Comparison of ENCODE assay signal across 15 cellular contexts in the genomic region with DNA sequence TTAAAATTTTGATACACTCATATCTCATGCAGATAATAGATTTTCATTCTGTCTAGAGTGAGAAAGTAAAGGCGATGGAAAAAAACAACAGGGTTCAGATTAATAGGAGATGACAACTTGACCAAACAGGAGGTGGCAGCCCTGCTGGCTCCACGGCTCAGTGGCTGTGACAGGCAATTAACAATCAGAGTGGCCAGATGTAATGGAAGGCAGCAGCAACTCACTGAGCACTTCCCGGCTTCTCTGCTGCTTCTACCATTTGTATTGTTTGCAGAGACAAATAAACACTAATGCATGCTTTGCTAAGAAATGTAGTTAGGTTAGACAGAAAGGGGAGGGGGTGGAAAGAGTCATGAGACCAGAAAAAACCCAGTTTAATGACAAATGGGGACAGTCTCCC.
DNase-seq lines count a peak whose midpoint lies in the region; ATAC-seq and TF ChIP-seq lines count a peak whose summit lies in the region.
"Had no signal": no experiment of that assay in that cellular context is flagged by ENCODE, and none has a peak within 500 bp of the region (broad histone marks: within the 10 kb centered on the region; RNA-seq: fewer than 3 reads in every experiment).

No MANE protein-coding gene starts in this region.

- no peak overlapping the region for H3K4me3 Mint-ChIP-seq in osteocyte (ENCODE audit: unreplicated experiment)
- no peak overlapping the region for H3K4me3 Mint-ChIP-seq in stimulated activated naive CD8-positive, alpha-beta T cell treated with anti-CD3 and anti-CD28 coated beads, Interleukin-15, amount 100 ng/mL, for 72 hours
- H3K4me3 Mint-ChIP-seq: memory B cell had no signal

- ATAC-seq in GM18498 (IDR thresholded peaks at IDR 0.05; ENCODE audit: unreplicated experiment) (peak; percentile 51), GM18505 (IDR thresholded peaks at IDR 0.05; ENCODE audit: unreplicated experiment) (no peak)
- ATAC-seq in stimulated activated naive CD8-positive, alpha-beta T cell treated with anti-CD3 and anti-CD28 coated beads, Interleukin-15, amount 100 ng/mL, for 72 hours, result no peak
- ATAC-seq: sciatic nerve had no signal

- H3K4me1 Mint-ChIP-seq in osteocyte (ENCODE audit: unreplicated experiment), result no peaks in the 10 kb centered on the region
- H3K4me1 Mint-ChIP-seq in stimulated activated naive CD8-positive, alpha-beta T cell treated with anti-CD3 and anti-CD28 coated beads, Interleukin-15, amount 100 ng/mL, for 72 hours, result no peaks in the 10 kb centered on the region
- H3K4me1 Mint-ChIP-seq: memory B cell had no signal

- no peaks in the 10 kb centered on the region for H3K36me3 ChIP-seq in mesodermal cell (ENCODE audit: control insufficient read depth, insufficient read depth, low read length)
- H3K36me3 ChIP-seq: BLaER1 treated with 17β-estradiol and CSF1 and Interleukin-3, amounts not matched to agents 10 nM and 100 nM; transverse colon had no signal

- H3K9me3 Mint-ChIP-seq in osteocyte (ENCODE audit: unreplicated experiment), result peaks cover 15% of the 10 kb centered on the region
- H3K9me3 Mint-ChIP-seq in stimulated activated naive CD8-positive, alpha-beta T cell treated with anti-CD3 and anti-CD28 coated beads, Interleukin-15, amount 100 ng/mL, for 72 hours, result peaks cover 15 to 18% of the 10 kb centered on the region in 2 donors

- 5 to 20% methylated on average over 2 of the region's 3 CpGs for WGBS in mesodermal cell (ENCODE audit: insufficient coverage in 2 of 2), 2 experiments

- no peaks in the 10 kb centered on the region for H3K27me3 Mint-ChIP-seq in osteocyte (ENCODE audit: unreplicated experiment)
- H3K27me3 Mint-ChIP-seq in stimulated activated naive CD8-positive, alpha-beta T cell treated with anti-CD3 and anti-CD28 coated beads, Interleukin-15, amount 100 ng/mL, for 72 hours, result no peaks in the 10 kb centered on the region
- H3K27me3 Mint-ChIP-seq: memory B cell had no signal

- no peak for TF ChIP-seq CTCF in osteocyte (IDR thresholded peaks at IDR 0.05)

- no peak overlapping the region for H3K27ac Mint-ChIP-seq in osteocyte (ENCODE audit: unreplicated experiment)
- H3K27ac Mint-ChIP-seq in stimulated activated naive CD8-positive, alpha-beta T cell treated with anti-CD3 and anti-CD28 coated beads, Interleukin-15, amount 100 ng/mL, for 72 hours, result no peak overlapping the region
- H3K27ac Mint-ChIP-seq: memory B cell had no signal

- H3K9me3 ChIP-seq in mesodermal cell (ENCODE audit: control insufficient read depth, low read length), result peaks cover 2% of the 10 kb centered on the region
- H3K9me3 ChIP-seq: transverse colon had no signal

- peaks cover 2% of the 10 kb centered on the region for H3K36me3 Mint-ChIP-seq in osteocyte (ENCODE audit: unreplicated experiment)
- H3K36me3 Mint-ChIP-seq: memory B cell had no signal

- H3K4me3 ChIP-seq in mesodermal cell (ENCODE audit: extremely low read depth, insufficient read depth, low read length, poor library complexity, severe bottlenecking), result no peak overlapping the region
- H3K4me3 ChIP-seq: BLaER1 treated with 17β-estradiol and CSF1 and Interleukin-3, amounts not matched to agents 10 nM and 100 nM; transverse colon had no signal

- H3K27ac ChIP-seq in mesodermal cell (ENCODE audit: low read depth, low read length, severe bottlenecking), result peak overlapping the region; percentile 57
- H3K27ac ChIP-seq: BLaER1 treated with 17β-estradiol and CSF1 and Interleukin-3, amounts not matched to agents 10 nM and 100 nM; transverse colon had no signal

- H3K4me1 ChIP-seq in mesodermal cell (ENCODE audit: control insufficient read depth, insufficient read depth, low read length, poor library complexity, severe bottlenecking), result no peaks in the 10 kb centered on the region
- H3K4me1 ChIP-seq: BLaER1 treated with 17β-estradiol and CSF1 and Interleukin-3, amounts not matched to agents 10 nM and 100 nM; transverse colon had no signal

- DNase-seq in NCI-H146 treated with DMSO at 0.1 percent for 48 hours (lab: John Stamatoyannopoulos, UW; ENCODE audit: unreplicated experiment), result peak; percentile 98
- DNase-seq in OCI-M1 (lab: John Stamatoyannopoulos, UW), result peak; percentile 26
- no peak for DNase-seq in osteocyte (ENCODE audit: extremely low spot score, unreplicated experiment)
- no peak for DNase-seq in DMS 273 treated with DMSO at 0.1 percent for 48 hours (lab: John Stamatoyannopoulos, UW)
- DNase-seq in stimulated activated naive CD8-positive, alpha-beta T cell treated with anti-CD3 and anti-CD28 coated beads, Interleukin-15, amount 100 ng/mL, for 72 hours, result no peak
- DNase-seq: activated CD8-positive, alpha-beta memory T cell treated with anti-CD3 and anti-CD28 coated beads for 24 hours; effector CD4-positive, alpha-beta T cell; SW 1271; transverse colon had no signal

- TF ChIP-seq POLR2A in GM18505 (IDR thresholded peaks at IDR 0.05; ENCODE audit: borderline replicate concordance, extremely low read depth, insufficient read depth, insufficient read length), result no peak

Comparison
In these comparisons a context has a peak if more than half of its experiments do, and no peak if none do; other contexts are left out.
1. DNase-seq: peak in NCI-H146 treated with DMSO at 0.1 percent for 48 hours (single experiment) and OCI-M1 (single experiment); none in osteocyte (single experiment), DMS 273 treated with DMSO at 0.1 percent for 48 hours (single experiment) and stimulated activated naive CD8-positive, alpha-beta T cell treated with anti-CD3 and anti-CD28 coated beads, Interleukin-15, amount 100 ng/mL, for 72 hours (0 of 2).